Comparison of ENCODE assay signal across 13 cellular contexts in genomic region chr6:134374486-134374885, GRCh38. TPM values are rescaled to one million over a fixed set of nuclear protein-coding genes. Genes with fewer than 3 reads are reported as not detected.
DNase-seq lines count a peak whose midpoint lies in the region; ATAC-seq and TF ChIP-seq lines count a peak whose summit lies in the region.
"Had no signal": no experiment of that assay in that cellular context is flagged by ENCODE, and none has a peak within 500 bp of the region (broad histone marks: within the 10 kb centered on the region; RNA-seq: fewer than 3 reads in every experiment).

No MANE protein-coding gene starts in this region.

- no peaks in the 10 kb centered on the region for H3K79me2 ChIP-seq in MM.1S (ENCODE audit: low read length)

- H3K9me2 ChIP-seq in MM.1S (replicated peaks; ENCODE audit: insufficient read depth, low read length) = no peaks in the 10 kb centered on the region

- TF ChIP-seq CTCF in RWPE2 (IDR thresholded peaks at IDR 0.05; ENCODE audit: poor library complexity, severe bottlenecking) (no peak), MM.1S (IDR thresholded peaks at IDR 0.05; ENCODE audit: low read length) (no peak)

- H3K9me3 ChIP-seq in RWPE2 (ENCODE audit: severe bottlenecking) = no peaks in the 10 kb centered on the region
- H3K9me3 ChIP-seq in MM.1S (replicated peaks; ENCODE audit: insufficient read depth, low read length) = no peaks in the 10 kb centered on the region

- peaks cover 43% of the 10 kb centered on the region for H3K4me1 Mint-ChIP-seq in T-helper 1 cell treated with Interleukin-12 subunit alpha and Interleukin-12 subunit beta and Interleukin-4 antibody, amounts not matched to agents 30 μg/mL and 1 μg/mL, for 36 hours (ENCODE audit: low read depth)

- no peaks in the 10 kb centered on the region for H3K36me3 ChIP-seq in RWPE2 (ENCODE audit: low read depth)
- no peaks in the 10 kb centered on the region for H3K36me3 ChIP-seq in MM.1S (replicated peaks; ENCODE audit: insufficient read depth, low read length)

- H3K4me1 ChIP-seq in RWPE2 (ENCODE audit: insufficient read depth, poor library complexity, severe bottlenecking) (peaks cover 19% of the 10 kb centered on the region), MM.1S (ENCODE audit: low read length) (peaks cover 24% of the 10 kb centered on the region)

- H3K36me3 Mint-ChIP-seq in T-helper 1 cell treated with Interleukin-12 subunit alpha and Interleukin-12 subunit beta and Interleukin-4 antibody, amounts not matched to agents 30 μg/mL and 1 μg/mL, for 36 hours (ENCODE audit: low read depth) = peaks cover 3% of the 10 kb centered on the region
- H3K36me3 Mint-ChIP-seq: T-cell had no signal

- H3K9ac ChIP-seq in MM.1S (ENCODE audit: low read length) = no peak overlapping the region

- ATAC-seq in RWPE2 (ENCODE audit: low read depth) (no peak), left colon (no peak)
- ATAC-seq: T-cell had no signal

- no peaks in the 10 kb centered on the region for H3F3A ChIP-seq in MM.1S (ENCODE audit: insufficient read depth, low read length)

- H4K20me1 ChIP-seq in MM.1S (ENCODE audit: insufficient read depth, low read length) = no peaks in the 10 kb centered on the region

- H3K4me2 ChIP-seq in MM.1S (ENCODE audit: low read depth, low read length) = no peak overlapping the region

- H3K9me3 Mint-ChIP-seq in T-helper 1 cell treated with Interleukin-12 subunit alpha and Interleukin-12 subunit beta and Interleukin-4 antibody, amounts not matched to agents 30 μg/mL and 1 μg/mL, for 36 hours = no peaks in the 10 kb centered on the region
- H3K9me3 Mint-ChIP-seq: activated T-helper 2 cell treated with anti-CD3 and anti-CD28 coated beads, Interferon-gamma antibody, Interleukin-2, Interleukin-4, amounts not matched to agents 10 μg/mL and 5 μg/mL and 100 μg/mL, durations not matched to agents 14 hours and 24 hours and 36 hours had no signal

- H3K4me3 Mint-ChIP-seq in T-helper 1 cell treated with Interleukin-12 subunit alpha and Interleukin-12 subunit beta and Interleukin-4 antibody, amounts not matched to agents 30 μg/mL and 1 μg/mL, for 36 hours = no peak overlapping the region
- H3K4me3 Mint-ChIP-seq: activated CD4-positive, alpha-beta T cell treated with anti-CD3 and anti-CD28 coated beads, Interleukin-2, amount 10 ng/mL, durations not matched to agents 7 days and 5 days; T-cell had no signal

- H3K27me3 ChIP-seq in RWPE2 (ENCODE audit: insufficient read depth, poor library complexity, severe bottlenecking) (no peaks in the 10 kb centered on the region), MM.1S (replicated peaks; ENCODE audit: insufficient read depth, low read length) (no peaks in the 10 kb centered on the region)

- intact Hi-C loops in left colon (cut with DNase I, micrococcal nuclease) = no loop called here

- H3K27ac ChIP-seq in RWPE2 (ENCODE audit: poor library complexity, severe bottlenecking) = peak overlapping the region; percentile 1
- H3K27ac ChIP-seq in MM.1S (ENCODE audit: low read length) = no peak overlapping the region

- peak overlapping the region; percentile 21 for H3K27ac Mint-ChIP-seq in T-helper 1 cell treated with Interleukin-12 subunit alpha and Interleukin-12 subunit beta and Interleukin-4 antibody, amounts not matched to agents 30 μg/mL and 1 μg/mL, for 36 hours
- H3K27ac Mint-ChIP-seq: activated CD4-positive, alpha-beta T cell treated with anti-CD3 and anti-CD28 coated beads, Interleukin-2, amount 10 ng/mL, durations not matched to agents 7 days and 5 days; activated T-helper 2 cell treated with anti-CD3 and anti-CD28 coated beads, Interferon-gamma antibody, Interleukin-2, Interleukin-4, amounts not matched to agents 10 μg/mL and 5 μg/mL and 100 μg/mL, durations not matched to agents 14 hours and 24 hours and 36 hours; T-cell had no signal

- no peak for DNase-seq in T-helper 1 cell
- DNase-seq in RWPE2 (ENCODE audit: low spot score) = no peak
- peak; percentile 57 for DNase-seq in fibroblast of gingiva (ENCODE audit: low read depth)
- peak; percentile 74 for DNase-seq in stromal cell of bone marrow (ENCODE audit: low read depth)
- no peak for DNase-seq in MM.1S
- no peak for DNase-seq in SK-N-DZ (ENCODE audit: low spot score)
- DNase-seq in left colon = no peak
- DNase-seq: activated CD4-positive, alpha-beta T cell treated with anti-CD3 and anti-CD28 coated beads, Interleukin-2, amount 10 ng/mL, durations not matched to agents 7 days and 5 days; DND-41; NCI-H2107; T-cell had no signal

- no peak overlapping the region for H2AFZ ChIP-seq in MM.1S (ENCODE audit: low read length)

- no peaks in the 10 kb centered on the region for H3K27me3 Mint-ChIP-seq in T-helper 1 cell treated with Interleukin-12 subunit alpha and Interleukin-12 subunit beta and Interleukin-4 antibody, amounts not matched to agents 30 μg/mL and 1 μg/mL, for 36 hours (ENCODE audit: low read depth)
- H3K27me3 Mint-ChIP-seq: activated CD4-positive, alpha-beta T cell treated with anti-CD3 and anti-CD28 coated beads, Interleukin-2, amount 10 ng/mL, durations not matched to agents 7 days and 5 days; T-cell had no signal

- H3K4me3 ChIP-seq in RWPE2 (ENCODE audit: severe bottlenecking) = no peak overlapping the region
- no peak overlapping the region for H3K4me3 ChIP-seq in MM.1S (ENCODE audit: low read length)

RNA-seq across cellular contexts. Expression of gene SGK1, which starts 56.6 kb away (rescaled TPM):
- 0.10 and 0.14 TPM in 2 replicates for polyA plus RNA-seq in SK-N-DZ (2014; cell fraction: cytosol; rRNA removed)
- 0.25 TPM in 1 of 2 replicates, not detected in the other for polyA plus RNA-seq in SK-N-DZ (2014; cell fraction: nucleus; rRNA removed)
- total RNA-seq in left colon = 100 to 1,000 TPM in 1 of 2 donors, 10 to 100 TPM in 1; 63.5 to 728 TPM

Comparison
In these comparisons a context has a peak if more than half of its experiments do, and no peak if none do; other contexts are left out.
1. DNase-seq: peak in fibroblast of gingiva (single experiment) and stromal cell of bone marrow (single experiment); none in T-helper 1 cell (0 of 5), RWPE2 (single experiment), MM.1S (single experiment), SK-N-DZ (single experiment) and left colon (0 of 2).